ENCODE assay signal across 8 cellular contexts in the genomic region with DNA sequence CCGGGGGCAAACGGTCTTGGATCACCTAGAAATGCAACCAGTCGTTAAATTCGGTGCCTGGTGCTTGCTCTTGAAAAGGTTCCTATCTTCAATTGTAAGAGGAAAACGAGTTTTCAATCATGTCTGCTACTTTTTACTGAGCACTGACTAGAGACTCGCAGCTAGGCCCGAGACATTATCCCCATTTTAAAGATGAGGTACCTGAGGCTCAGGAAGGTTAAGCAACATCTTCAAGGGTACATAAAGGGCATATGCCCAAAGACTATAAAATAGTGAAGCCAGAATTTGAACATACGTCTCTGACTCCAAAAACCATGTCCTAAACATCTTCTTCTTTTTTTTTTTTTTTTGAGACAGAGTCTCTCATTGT. TPM values are rescaled to one million over a fixed set of nuclear protein-coding genes. Genes with fewer than 3 reads are reported as not detected.
DNase-seq lines count a peak whose midpoint lies in the region; ATAC-seq and TF ChIP-seq lines count a peak whose summit lies in the region.

No MANE protein-coding gene starts in this region.

- H4K20me1 ChIP-seq in hepatocyte (ENCODE audit: insufficient read depth, poor library complexity, severe bottlenecking) (peaks cover 3% of the 10 kb centered on the region), smooth muscle cell (ENCODE audit: low read depth) (peaks cover 5% of the 10 kb centered on the region)

- no peaks in the 10 kb centered on the region for H3K4me1 ChIP-seq in hepatocyte (ENCODE audit: insufficient read depth)
- H3K4me1 ChIP-seq in smooth muscle cell (ENCODE audit: low read depth): peaks cover 6% of the 10 kb centered on the region

- WGBS in hepatocyte (ENCODE audit: low lambda C conversion rate, missing lambda C conversion rate): 73% methylated on average over 8 of the region's 8 CpGs
- 72% methylated on average over 8 of the region's 8 CpGs for WGBS in smooth muscle cell (ENCODE audit: low lambda C conversion rate)

- H3K36me3 Mint-ChIP-seq in activated CD8-positive, alpha-beta T cell treated with anti-CD3 and anti-CD28 coated beads, Interleukin-2, amount 10 ng/mL, durations not matched to agents 7 days and 5 days (ENCODE audit: low read depth): peaks cover 1% of the 10 kb centered on the region

- peak overlapping the region; percentile 91 for H3K9ac ChIP-seq in smooth muscle cell (ENCODE audit: low read depth)

- H3K9me3 Mint-ChIP-seq in activated CD8-positive, alpha-beta T cell treated with anti-CD3 and anti-CD28 coated beads, Interleukin-2, amount 10 ng/mL, durations not matched to agents 7 days and 5 days (ENCODE audit: insufficient read depth): no peaks in the 10 kb centered on the region

- H3K79me2 ChIP-seq in hepatocyte: peaks cover 41% of the 10 kb centered on the region
- peaks cover 40% of the 10 kb centered on the region for H3K79me2 ChIP-seq in smooth muscle cell (ENCODE audit: low read depth)

- no peaks in the 10 kb centered on the region for H3K9me3 ChIP-seq in hepatocyte (ENCODE audit: low read depth)
- H3K9me3 ChIP-seq in smooth muscle cell (replicated peaks; ENCODE audit: low read depth): no peaks in the 10 kb centered on the region

- CTCF ChIA-PET in activated CD8-positive, alpha-beta T cell treated with anti-CD3 and anti-CD28 coated beads, Interleukin-2, amount 10 ng/mL, durations not matched to agents 7 days and 5 days (lab: Charles Lee): interaction anchor here (0.7 to 6.9 kb wide), 12 partner anchors 13 to 450 kb away, joined by 3 to 89 read pairs (median 4); a partner anchor contains a TSS

- peak overlapping the region; percentile 94 for H3K27ac ChIP-seq in hepatocyte
- peak overlapping the region; percentile 87 for H3K27ac ChIP-seq in smooth muscle cell (ENCODE audit: low read depth)

- TF ChIP-seq CTCF in HFF-Myc (IDR thresholded peaks at IDR 0.05; ENCODE audit: low read depth, low read length, missing control alignments) (no peak), hepatocyte (IDR thresholded peaks at IDR 0.05; ENCODE audit: poor library complexity) (no peak), smooth muscle cell (IDR thresholded peaks at IDR 0.05; ENCODE audit: borderline replicate concordance, insufficient read depth, poor library complexity, severe bottlenecking) (no peak)

- no peaks in the 10 kb centered on the region for H3F3A ChIP-seq in smooth muscle cell (ENCODE audit: low read depth)

- DNase-seq in HFF-Myc (ENCODE audit: extremely low read depth, low read depth) (no peak), hepatocyte (ENCODE audit: low spot score) (no peak), smooth muscle cell (lab: John Stamatoyannopoulos, UW; ENCODE audit: unreplicated experiment) (no peak), NCI-H82 (lab: John Stamatoyannopoulos, UW) (no peak), NCI-H2081 treated with DMSO at 0.1 percent for 48 hours (lab: John Stamatoyannopoulos, UW) (no peak), RKO (ENCODE audit: low spot score) (no peak)
- no peak for DNase-seq in activated CD8-positive, alpha-beta T cell treated with anti-CD3 and anti-CD28 coated beads, Interleukin-2, amount 10 ng/mL, durations not matched to agents 7 days and 5 days

- peak overlapping the region; percentile 86 for H2AFZ ChIP-seq in hepatocyte
- H2AFZ ChIP-seq in smooth muscle cell (ENCODE audit: low read depth): peak overlapping the region; percentile 83

- POLR2A ChIA-PET in activated CD8-positive, alpha-beta T cell treated with anti-CD3 and anti-CD28 coated beads, Interleukin-2, amount 10 ng/mL, durations not matched to agents 7 days and 5 days (lab: Charles Lee): interaction anchor here (0.7 to 2.4 kb wide), 16 partner anchors 14 to 1071 kb away, joined by 3 to 16 read pairs (median 4); a partner anchor contains a TSS

- H3K36me3 ChIP-seq in hepatocyte (replicated peaks; ENCODE audit: insufficient read depth, low read depth) (no peaks in the 10 kb centered on the region), smooth muscle cell (ENCODE audit: low read depth) (no peaks in the 10 kb centered on the region)

- H3K4me3 ChIP-seq in HFF-Myc (replicated peaks; ENCODE audit: low read depth, low read length) (peak overlapping the region; percentile 76), hepatocyte (peak overlapping the region; percentile 21), smooth muscle cell (peak overlapping the region; percentile 87)

- H3K4me1 Mint-ChIP-seq in activated CD8-positive, alpha-beta T cell treated with anti-CD3 and anti-CD28 coated beads, Interleukin-2, amount 10 ng/mL, durations not matched to agents 7 days and 5 days (ENCODE audit: low read depth): peaks cover 29% of the 10 kb centered on the region

- H3K27me3 ChIP-seq in hepatocyte: no peaks in the 10 kb centered on the region
- no peaks in the 10 kb centered on the region for H3K27me3 ChIP-seq in smooth muscle cell (ENCODE audit: low read depth)

- ATAC-seq in activated CD8-positive, alpha-beta T cell treated with anti-CD3 and anti-CD28 coated beads, Interleukin-2, amount 10 ng/mL, durations not matched to agents 7 days and 5 days: no peak
- ATAC-seq in GM19035 (IDR thresholded peaks at IDR 0.05; ENCODE audit: unreplicated experiment): no peak

- no peaks in the 10 kb centered on the region for H3K9me2 ChIP-seq in hepatocyte (replicated peaks; ENCODE audit: insufficient read depth)

- H3K27me3 Mint-ChIP-seq in activated CD8-positive, alpha-beta T cell treated with anti-CD3 and anti-CD28 coated beads, Interleukin-2, amount 10 ng/mL, durations not matched to agents 7 days and 5 days (ENCODE audit: low read depth): no peaks in the 10 kb centered on the region

- H3K4me2 ChIP-seq in hepatocyte: peak overlapping the region; percentile 75
- H3K4me2 ChIP-seq in smooth muscle cell: peak overlapping the region; percentile 94

- peak overlapping the region; percentile 92 for H3K27ac Mint-ChIP-seq in activated CD8-positive, alpha-beta T cell treated with anti-CD3 and anti-CD28 coated beads, Interleukin-2, amount 10 ng/mL, durations not matched to agents 7 days and 5 days

- H3K4me3 Mint-ChIP-seq in activated CD8-positive, alpha-beta T cell treated with anti-CD3 and anti-CD28 coated beads, Interleukin-2, amount 10 ng/mL, durations not matched to agents 7 days and 5 days: peak overlapping the region; percentile 90

RNA-seq across cellular contexts. Expression of a gene that starts 0.6 kb away (rescaled TPM):
- total RNA-seq in activated CD8-positive, alpha-beta T cell treated with anti-CD3 and anti-CD28 coated beads, Interleukin-2, amount 10 ng/mL, durations not matched to agents 7 days and 5 days: 10 to 100 TPM; 28.8 to 29.2 TPM
- total RNA-seq in hepatocyte: 46.2 and 54.7 TPM in 2 replicates
- polyA plus RNA-seq in hepatocyte: 62.9 and 64.0 TPM in 2 replicates
- total RNA-seq in smooth muscle cell: 15.3 and 21.1 TPM in 2 replicates
- 31.6 and 33.1 TPM in 2 replicates for polyA plus RNA-seq in smooth muscle cell

Comparison
In these comparisons a context has a peak if more than half of its experiments do, and no peak if none do; other contexts are left out.
1. H3K4me3 ChIP-seq: peak in every context shown above with its lines; median percentile 87 in smooth muscle cell; 76 in HFF-Myc; 21 in hepatocyte.